In the genomic region with DNA sequence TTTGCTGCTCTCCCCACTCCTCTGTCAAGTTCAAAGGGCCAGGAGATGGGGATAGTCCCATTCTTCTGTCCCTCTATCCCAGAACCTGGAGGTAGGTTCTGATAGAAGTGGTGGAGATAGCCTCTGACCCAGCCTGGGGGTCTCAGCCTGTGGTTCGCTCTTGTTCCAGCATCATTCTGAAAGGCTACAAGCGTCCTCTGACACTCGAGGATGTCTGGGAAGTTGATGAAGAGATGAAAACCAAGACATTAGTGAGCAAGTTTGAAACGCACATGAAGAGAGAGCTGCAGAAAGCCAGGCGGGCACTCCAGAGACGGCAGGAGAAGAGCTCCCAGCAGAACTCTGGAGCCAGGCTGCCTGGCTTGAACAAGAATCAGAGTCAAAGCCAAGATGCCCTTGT, we compare ENCODE assay signal across 27 cellular contexts. TPM values are rescaled to one million over a fixed set of nuclear protein-coding genes. Genes with fewer than 3 reads are reported as not detected.
DNase-seq lines count a peak whose midpoint lies in the region; ATAC-seq, FAIRE-seq and TF ChIP-seq lines count a peak whose summit lies in the region.
"Had no signal": no experiment of that assay in that cellular context is flagged by ENCODE, and none has a peak within 500 bp of the region (broad histone marks: within the 10 kb centered on the region; RNA-seq: fewer than 3 reads in every experiment).

No MANE protein-coding gene starts in this region.

- H3K4me2 ChIP-seq in HepG2 (ENCODE audit: low read depth, low read length), result no peak overlapping the region
- H3K4me2 ChIP-seq in neuronal stem cell (ENCODE audit: insufficient read depth, low read length, poor library complexity, severe bottlenecking), result no peak overlapping the region
- H3K4me2 ChIP-seq: BLaER1 had no signal

- intact Hi-C loops in dendritic cell treated with granulocyte-macrophage colony-stimulating factor and Interleukin-4, amounts not matched to agents 40 ng/mL and 50 ng/mL, for 4 days (cut with micrococcal nuclease), result no loop called here
- intact Hi-C loops in HepG2 (cut with micrococcal nuclease; ENCODE audit: unreplicated experiment), result no loop called here

- no peak for TF ChIP-seq POLR2A in HepG2 (IDR thresholded peaks at IDR 0.05; ENCODE audit: insufficient read depth in 1 of 2, low read depth in 2 of 2, low read length in 2 of 2)

- peaks cover 13% of the 10 kb centered on the region for H3K79me2 ChIP-seq in HepG2 (ENCODE audit: insufficient read depth, low read length)

- H3K4me3 ChIP-seq in HepG2 (replicated peaks in 1 of 3; ENCODE audit: insufficient read depth in 1 of 3, low read depth in 2 of 3, low read length in 3 of 3), result no peak overlapping the region
- no peak overlapping the region for H3K4me3 ChIP-seq in neuronal stem cell (ENCODE audit: low read length in 2 of 2)
- H3K4me3 ChIP-seq: BLaER1, GM12878 had no signal

- no TSS peak for BruUV-seq in HepG2 (replicated peaks; lab: Mats Ljungman, UMichigan)

- no peak for TF ChIP-seq RAD21 in HepG2 (CRISPR knock-in tag; IDR thresholded peaks at IDR 0.05)

- POLR2A ChIA-PET in HepG2 (lab: Yijun Ruan, JAX), result interaction anchor here (0.8 to 1.1 kb wide), 4 partner anchors 9 to 14 kb away, joined by 3 read pairs; a partner anchor contains a TSS

- FAIRE-seq in HepG2 (lab: Jason Lieb, UNC), result no peak
- FAIRE-seq: A204.1, GM12878, GM12892, GM18507 had no signal

- H3K79me1 ChIP-seq in neuronal stem cell (ENCODE audit: low read depth, low read length), result no peaks in the 10 kb centered on the region

- H3K27me3 Mint-ChIP-seq in dendritic cell treated with granulocyte-macrophage colony-stimulating factor and Interleukin-4, amounts not matched to agents 40 ng/mL and 50 ng/mL, for 4 days, result no peaks in the 10 kb centered on the region
- H3K27me3 Mint-ChIP-seq: CD4-positive, alpha-beta memory T cell; CD4-positive, CD25-positive, alpha-beta regulatory T cell; CD8-positive, alpha-beta memory T cell had no signal

- H3K9ac ChIP-seq in HepG2 (ENCODE audit: insufficient read depth, low read depth, low read length) (no peak overlapping the region), neuronal stem cell (ENCODE audit: low read depth, low read length, poor library complexity) (no peak overlapping the region)
- H3K9ac ChIP-seq: BLaER1 had no signal

- H2BK15ac ChIP-seq in neuronal stem cell (ENCODE audit: low read length), result no peak overlapping the region

- no peak overlapping the region for H2BK5ac ChIP-seq in neuronal stem cell (ENCODE audit: low read length)

- no peak overlapping the region for H3K23ac ChIP-seq in neuronal stem cell (ENCODE audit: low read depth, low read length, poor library complexity)

- no peaks in the 10 kb centered on the region for H3K36me3 Mint-ChIP-seq in dendritic cell treated with granulocyte-macrophage colony-stimulating factor and Interleukin-4, amounts not matched to agents 40 ng/mL and 50 ng/mL, for 4 days (ENCODE audit: low read depth)
- H3K36me3 Mint-ChIP-seq: CD14-positive monocyte had no signal

- H2BK12ac ChIP-seq in neuronal stem cell (ENCODE audit: low read length), result no peak overlapping the region

- H3K9me3 Mint-ChIP-seq in dendritic cell treated with granulocyte-macrophage colony-stimulating factor and Interleukin-4, amounts not matched to agents 40 ng/mL and 50 ng/mL, for 4 days, result no peaks in the 10 kb centered on the region
- H3K9me3 Mint-ChIP-seq: CD14-positive monocyte; CD4-positive, alpha-beta memory T cell; CD4-positive, CD25-positive, alpha-beta regulatory T cell; CD8-positive, alpha-beta memory T cell had no signal

- H3K4me1 ChIP-seq in HepG2 (ENCODE audit: insufficient read depth, low read length), result no peaks in the 10 kb centered on the region
- H3K4me1 ChIP-seq in neuronal stem cell (ENCODE audit: control insufficient read depth in 2 of 2, insufficient read depth in 1 of 2, low read depth in 1 of 2, low read length in 2 of 2), result peaks cover 0 to 1% of the 10 kb centered on the region in 2 donors
- H3K4me1 ChIP-seq: BE2C had no signal

- H2BK120ac ChIP-seq in neuronal stem cell (ENCODE audit: low read depth, low read length), result no peak overlapping the region

- no peak overlapping the region for H3K18ac ChIP-seq in neuronal stem cell (ENCODE audit: low read length)

- no peak overlapping the region for H2AK5ac ChIP-seq in neuronal stem cell (ENCODE audit: low read depth, low read length)

- 94% methylated on average over 6 of the region's 6 CpGs for WGBS in HepG2 (ENCODE audit: low lambda C conversion rate)
- WGBS in neuronal stem cell (ENCODE audit: extremely low coverage in 2 of 2, insufficient read length in 2 of 2, insufficient replicate concordance in 1 of 2), 2 donors, result no CpG with 5 or more reads among the region's 6 CpGs

- H4K91ac ChIP-seq in neuronal stem cell (ENCODE audit: low read depth, low read length, poor library complexity), result no peak overlapping the region

- H3K36me3 ChIP-seq in HepG2 (replicated peaks in 1 of 2; ENCODE audit: control insufficient read depth in 1 of 2, insufficient read depth in 2 of 2, low read length in 2 of 2), result peaks cover 47 to 94% of the 10 kb centered on the region in 2 experiments
- H3K36me3 ChIP-seq in neuronal stem cell (replicated peaks in 1 of 2; ENCODE audit: control insufficient read depth in 2 of 2, insufficient read depth in 2 of 2, low read length in 2 of 2), result no peaks in the 10 kb centered on the region
- H3K36me3 ChIP-seq: BE2C, BLaER1 had no signal

- no peaks in the 10 kb centered on the region for H3K9me3 ChIP-seq in HepG2 (ENCODE audit: low read length)
- H3K9me3 ChIP-seq in neuronal stem cell (replicated peaks in 1 of 2; ENCODE audit: control insufficient read depth in 2 of 2, insufficient read depth in 1 of 2, low read depth in 1 of 2, low read length in 2 of 2), result no peaks in the 10 kb centered on the region
- H3K9me3 ChIP-seq: BE2C, BLaER1 had no signal

- H3K27ac Mint-ChIP-seq in dendritic cell treated with granulocyte-macrophage colony-stimulating factor and Interleukin-4, amounts not matched to agents 40 ng/mL and 50 ng/mL, for 4 days, result peak overlapping the region; percentile 42
- H3K27ac Mint-ChIP-seq: CD14-positive monocyte; CD4-positive, CD25-positive, alpha-beta regulatory T cell; CD8-positive, alpha-beta memory T cell had no signal

- no peak overlapping the region for H3K4me3 Mint-ChIP-seq in dendritic cell treated with granulocyte-macrophage colony-stimulating factor and Interleukin-4, amounts not matched to agents 40 ng/mL and 50 ng/mL, for 4 days
- H3K4me3 Mint-ChIP-seq: CD14-positive monocyte; CD4-positive, alpha-beta memory T cell; CD4-positive, CD25-positive, alpha-beta regulatory T cell; CD8-positive, alpha-beta memory T cell had no signal

- TF ChIP-seq EP300 in HepG2 (IDR thresholded peaks at IDR 0.05; ENCODE audit: low read depth in 2 of 2, low read length in 2 of 2) (no peak), HepG2 (CRISPR knock-in tag; IDR thresholded peaks at IDR 0.05; ENCODE audit: borderline replicate concordance) (no peak)

- no peak for TF ChIP-seq CTCF in HepG2 (CRISPR knock-in tag; IDR thresholded peaks at IDR 0.05)

- in situ Hi-C loops in HepG2 (cut with HindIII; ENCODE audit: extremely low pct_ligation_motif_present, low pct_unique_long_range_greater_than_20kb), result no loop called here

- DNase-seq in HepG2 (ENCODE audit: low spot score), result no peak
- DNase-seq in neuronal stem cell (ENCODE audit: low spot score), result no peak
- no peak for DNase-seq in epidermal melanocyte (ENCODE audit: insufficient read length, low spot score)
- DNase-seq in Ammon's horn (ENCODE audit: low spot score), result no peak
- no peak for DNase-seq in globus pallidus (ENCODE audit: low spot score)
- DNase-seq: 8988T; AML-193; BE2C; C1 segment of cervical spinal cord; CD4-positive, alpha-beta memory T cell; CD4-positive, CD25-positive, alpha-beta regulatory T cell; CD8-positive, alpha-beta memory T cell; COR-L47; DMS 273 treated with DMSO at 0.1 percent for 48 hours; DMS153; DMS53; DMS79; DND-41; EL; GDM1 had no signal

- no peak overlapping the region for H4K8ac ChIP-seq in neuronal stem cell (ENCODE audit: low read depth, low read length)

- CTCF ChIA-PET in HepG2 (lab: Yijun Ruan, JAX; ENCODE audit: low intra/inter-chr PET ratio, low total read pairs), result no interaction called here

- peak overlapping the region; percentile 9 for H3K14ac ChIP-seq in neuronal stem cell (ENCODE audit: low read length)

- no peak overlapping the region for H3K27ac ChIP-seq in HepG2 (ENCODE audit: extremely low read length, insufficient read depth, low read length)
- H3K27ac ChIP-seq in neuronal stem cell (replicated peaks; ENCODE audit: low read length), result no peak overlapping the region
- H3K27ac ChIP-seq: BLaER1 had no signal

- no peaks in the 10 kb centered on the region for H3K27me3 ChIP-seq in HepG2 (ENCODE audit: control insufficient read depth in 1 of 2, insufficient read depth in 2 of 2, low read length in 2 of 2)
- no peaks in the 10 kb centered on the region for H3K27me3 ChIP-seq in neuronal stem cell (ENCODE audit: control insufficient read depth in 3 of 3, insufficient read depth in 3 of 3, low read depth in 1 of 3, low read length in 3 of 3)
- H3K27me3 ChIP-seq: BE2C, BLaER1 had no signal

- H3K4me1 Mint-ChIP-seq in dendritic cell treated with granulocyte-macrophage colony-stimulating factor and Interleukin-4, amounts not matched to agents 40 ng/mL and 50 ng/mL, for 4 days (ENCODE audit: low read depth), result peaks cover 12% of the 10 kb centered on the region
- H3K4me1 Mint-ChIP-seq: CD4-positive, alpha-beta memory T cell; CD4-positive, CD25-positive, alpha-beta regulatory T cell; CD8-positive, alpha-beta memory T cell had no signal

- no peak for ATAC-seq in HepG2
- ATAC-seq: GM12878 had no signal

- H2AFZ ChIP-seq in HepG2 (ENCODE audit: low read length), result no peak overlapping the region
- no peak overlapping the region for H2AFZ ChIP-seq in neuronal stem cell (ENCODE audit: low read length)

- H3K4ac ChIP-seq in neuronal stem cell (ENCODE audit: low read length), result no peak overlapping the region

- peaks cover 17% of the 10 kb centered on the region for H4K20me1 ChIP-seq in HepG2 (ENCODE audit: insufficient read depth, low read length)
- H4K20me1 ChIP-seq: BLaER1 had no signal

RNA-seq across cellular contexts. Expression of a gene that starts 14.5 kb away (rescaled TPM):
- 69.6 and 181 TPM in 2 replicates for total RNA-seq in HepG2 (2016; rRNA removed; fragmentation: Illumina TruSeq; extraction: Trizol)
- total RNA-seq in HepG2 (2016; cell fraction: cytosol; rRNA removed; fragmentation: Illumina TruSeq; extraction: Trizol; ENCODE audit: low read depth), result 31.3 and 40.8 TPM in 2 replicates
- 67.7 and 182 TPM in 2 replicates for total RNA-seq in HepG2 (2016; cell fraction: insoluble cytoplasmic fraction; rRNA removed; fragmentation: Illumina TruSeq; extraction: Trizol)
- total RNA-seq in HepG2 (2016; cell fraction: membrane; rRNA removed; fragmentation: Illumina TruSeq; extraction: Trizol), result 50.0 and 56.1 TPM in 2 replicates
- 355 and 375 TPM in 2 replicates for total RNA-seq in HepG2 (2016; cell fraction: nucleus; rRNA removed; fragmentation: Illumina TruSeq; extraction: Trizol)
- polyA plus RNA-seq in HepG2 (2011; rRNA removed), result 494 and 497 TPM in 2 replicates
- 143 and 146 TPM in 2 replicates for polyA plus RNA-seq in HepG2 (2011; cell fraction: cytosol; rRNA removed)
- 1,936 and 2,090 TPM in 2 replicates for polyA plus RNA-seq in HepG2 (2011; cell fraction: nucleus; rRNA removed)
- polyA plus RNA-seq in HepG2 (2012), result 190 and 211 TPM in 2 replicates
- 15.4 and 16.6 TPM in 2 replicates for polyA plus RNA-seq in HepG2 (2016; cell fraction: cytosol; fragmentation: Illumina TruSeq; extraction: Trizol; ENCODE audit: low read depth)
- polyA plus RNA-seq in HepG2 (2016; cell fraction: insoluble cytoplasmic fraction; fragmentation: Illumina TruSeq; extraction: Trizol; ENCODE audit: low read depth), result 60.6 and 62.7 TPM in 2 replicates
- polyA plus RNA-seq in HepG2 (2016; cell fraction: membrane; fragmentation: Illumina TruSeq; extraction: Trizol; ENCODE audit: low read depth), result 30.7 and 37.6 TPM in 2 replicates
- 729 and 777 TPM in 2 replicates for polyA plus RNA-seq in HepG2 (2016; cell fraction: nucleus; fragmentation: Illumina TruSeq; extraction: Trizol; ENCODE audit: insufficient read depth, low read depth)
- 436 and 561 TPM in 2 replicates for polyA minus RNA-seq in HepG2 (2011; rRNA and poly(A)+ RNA removed; ENCODE audit: low replicate concordance)
- 86.9 and 93.4 TPM in 2 replicates for polyA minus RNA-seq in HepG2 (2011; cell fraction: cytosol; rRNA and poly(A)+ RNA removed)
- 718 and 929 TPM in 2 replicates for polyA minus RNA-seq in HepG2 (2011; cell fraction: nucleus; rRNA and poly(A)+ RNA removed)
- polyA plus RNA-seq in neuronal stem cell (2013, experiment 1 of 2), result 0.31 TPM
- 0.26 TPM for polyA plus RNA-seq in neuronal stem cell (2013, experiment 2 of 2)
